Comparison of ENCODE assay signal across 19 cellular contexts in genomic region chr21:41584603-41585176, GRCh38.
"Had no signal": no experiment of that assay in that cellular context is flagged by ENCODE, and none has a peak within 500 bp of the region (broad histone marks: within the 10 kb centered on the region; RNA-seq: fewer than 3 reads in every experiment).

No MANE protein-coding gene starts in this region.

- H3K27ac ChIP-seq: brain microvascular endothelial cell, neural progenitor cell, testis had no signal

- H3K9me3 ChIP-seq: mucosa of descending colon, testis had no signal

- H3K4me1 ChIP-seq: testis had no signal

- DNase-seq: activated B cell treated with CpG ODN at 0.5 μM for 24 hours; activated CD4-positive, alpha-beta memory T cell treated with anti-CD3 and anti-CD28 coated beads for 36 hours; activated CD4-positive, alpha-beta T cell treated with anti-CD3 and anti-CD28 coated beads for 4 hours; activated CD8-positive, alpha-beta memory T cell treated with anti-CD3 and anti-CD28 coated beads, Interleukin-2, amount 10 ng/mL, durations not matched to agents 7 days and 5 days; activated naive CD4-positive, alpha-beta T cell treated with anti-CD3 and anti-CD28 coated beads, Interleukin-2, amount 10 ng/mL, durations not matched to agents 7 days and 5 days; activated T-cell treated with anti-CD3 and anti-CD28 coated beads, Interleukin-2, amount 50 U/mL, for 24 hours; aorta; brain microvascular endothelial cell; central memory CD4-positive, alpha-beta T cell; left ventricle myocardium superior; naive B cell; stimulated activated CD4-positive, alpha-beta T cell treated with anti-CD3 and anti-CD28 coated beads, Interleukin-4, amount 100 ng/mL, for 24 hours; T-cell; testis had no signal

- H3K4me3 ChIP-seq: mucosa of descending colon, neural progenitor cell, smooth muscle cell, testis had no signal

- H3K27me3 ChIP-seq: brain microvascular endothelial cell, neural progenitor cell, testis had no signal

- ATAC-seq: activated CD8-positive, alpha-beta memory T cell treated with anti-CD3 and anti-CD28 coated beads, Interleukin-2, amount 10 ng/mL, durations not matched to agents 7 days and 5 days; left ventricle myocardium superior; mucosa of descending colon; sciatic nerve; stimulated activated effector memory CD8-positive, alpha-beta T cell treated with anti-CD3 and anti-CD28 coated beads, Interleukin-12 subunit alpha, Interleukin-12 subunit beta, amount 100 ng/mL, for 72 hours; T-cell had no signal

- H3K36me3 ChIP-seq: brain microvascular endothelial cell, neural progenitor cell had no signal

- H3K4me2 ChIP-seq: neural progenitor cell, smooth muscle cell had no signal

- H2AFZ ChIP-seq: neural progenitor cell had no signal
